ENCODE assay signal across 8 cellular contexts in genomic region chr19:13093407-13094284, GRCh38. TPM values are rescaled to one million over a fixed set of nuclear protein-coding genes. Genes with fewer than 3 reads are reported as not detected.
DNase-seq lines count a peak whose midpoint lies in the region; ATAC-seq lines count a peak whose summit lies in the region.

No MANE protein-coding gene starts in this region.

- peak; percentile 66 to 86 (median 72) for DNase-seq in CD8-positive, alpha-beta memory T cell
- peak; percentile 32 for DNase-seq in NCI-H748 treated with DMSO at 0.1 percent for 48 hours (lab: John Stamatoyannopoulos, UW)
- peak; percentile 89 for DNase-seq in activated CD4-positive, alpha-beta memory T cell treated with anti-CD3 and anti-CD28 coated beads for 36 hours
- peak; percentile 89 for DNase-seq in ecto neural progenitor cell (ENCODE audit: low spot score)
- peak; percentile 81 to 84 for DNase-seq in memory B cell (ENCODE audit: low spot score in 2 of 2)
- peak; percentile 68 to 71 (median 68) for DNase-seq in stimulated activated CD4-positive, alpha-beta T cell treated with anti-CD3 and anti-CD28 coated beads, TNF-alpha, amount 100 ng/mL, for 48 hours (ENCODE audit: low read depth in 3 of 3)

- POLR2A ChIA-PET in CD8-positive, alpha-beta memory T cell (lab: Charles Lee) = no interaction called here
- POLR2A ChIA-PET in activated CD4-positive, alpha-beta memory T cell treated with anti-CD3 and anti-CD28 coated beads for 36 hours (lab: Charles Lee) = interaction anchor here (0.6 to 2.0 kb wide), 2 partner anchors 116 to 153 kb away, joined by 4 to 8 read pairs; no protein-coding TSS in a partner anchor

- no peaks in the 10 kb centered on the region for H3K36me3 Mint-ChIP-seq in CD8-positive, alpha-beta memory T cell
- H3K36me3 Mint-ChIP-seq in activated CD4-positive, alpha-beta memory T cell treated with anti-CD3 and anti-CD28 coated beads for 36 hours = no peaks in the 10 kb centered on the region
- H3K36me3 Mint-ChIP-seq in memory B cell = no peaks in the 10 kb centered on the region

- peak overlapping the region in 2 of 8 donors; percentile 6 to 55 for H3K27ac Mint-ChIP-seq in CD8-positive, alpha-beta memory T cell
- H3K27ac Mint-ChIP-seq in activated CD4-positive, alpha-beta memory T cell treated with anti-CD3 and anti-CD28 coated beads for 36 hours = no peak overlapping the region
- H3K27ac Mint-ChIP-seq in memory B cell = no peak overlapping the region

- H3K27ac ChIP-seq in CD8-positive, alpha-beta memory T cell (ENCODE audit: low read depth, low read length) = no peak overlapping the region

- H3K9me3 ChIP-seq in CD8-positive, alpha-beta memory T cell (ENCODE audit: low read length) = no peaks in the 10 kb centered on the region

- ATAC-seq in HG02759 (IDR thresholded peaks at IDR 0.05; ENCODE audit: unreplicated experiment) = peak; percentile 56
- ATAC-seq in memory B cell (ENCODE audit: low read depth) = peak; percentile 64
- no peak for ATAC-seq in HG03460 (IDR thresholded peaks at IDR 0.05; ENCODE audit: unreplicated experiment)

- H3K4me1 Mint-ChIP-seq in CD8-positive, alpha-beta memory T cell = peaks cover 16 to 35% (median 17%) of the 10 kb centered on the region in 3 donors
- peaks cover 25% of the 10 kb centered on the region for H3K4me1 Mint-ChIP-seq in activated CD4-positive, alpha-beta memory T cell treated with anti-CD3 and anti-CD28 coated beads for 36 hours (ENCODE audit: low read depth)
- H3K4me1 Mint-ChIP-seq in memory B cell = peaks cover 18% of the 10 kb centered on the region

- H3K27me3 ChIP-seq in CD8-positive, alpha-beta memory T cell (ENCODE audit: insufficient read depth, low read length, poor library complexity, severe bottlenecking) = peaks cover 17% of the 10 kb centered on the region

- H3K4me1 ChIP-seq in CD8-positive, alpha-beta memory T cell (ENCODE audit: insufficient read depth, low read length) = peaks cover 29% of the 10 kb centered on the region

- H3K27me3 Mint-ChIP-seq in CD8-positive, alpha-beta memory T cell = peaks cover 19 to 27% of the 10 kb centered on the region in 2 donors
- H3K27me3 Mint-ChIP-seq in activated CD4-positive, alpha-beta memory T cell treated with anti-CD3 and anti-CD28 coated beads for 36 hours = peaks cover 20% of the 10 kb centered on the region
- H3K27me3 Mint-ChIP-seq in memory B cell = no peaks in the 10 kb centered on the region

- H3K4me3 ChIP-seq in CD8-positive, alpha-beta memory T cell (ENCODE audit: low read length) = no peak overlapping the region

- CTCF ChIA-PET in CD8-positive, alpha-beta memory T cell (lab: Charles Lee) = interaction anchor here (0.7 to 4.9 kb wide), 22 partner anchors 9 to 211 kb away, joined by 3 to 71 read pairs (median 5); partner anchors contain the start of gene GCDH
- CTCF ChIA-PET in activated CD4-positive, alpha-beta memory T cell treated with anti-CD3 and anti-CD28 coated beads for 36 hours (lab: Charles Lee) = interaction anchor here (0.7 to 8.1 kb wide), 36 partner anchors 9 to 496 kb away, joined by 3 to 182 read pairs (median 5); partner anchors contain the start of genes DAND5 and GCDH

- H3K4me3 Mint-ChIP-seq in CD8-positive, alpha-beta memory T cell = no peak overlapping the region
- H3K4me3 Mint-ChIP-seq in activated CD4-positive, alpha-beta memory T cell treated with anti-CD3 and anti-CD28 coated beads for 36 hours = no peak overlapping the region
- H3K4me3 Mint-ChIP-seq in memory B cell = peak overlapping the region; percentile 41

- no peaks in the 10 kb centered on the region for H3K36me3 ChIP-seq in CD8-positive, alpha-beta memory T cell (ENCODE audit: insufficient read depth, low read length)

- no peaks in the 10 kb centered on the region for H3K9me3 Mint-ChIP-seq in CD8-positive, alpha-beta memory T cell
- H3K9me3 Mint-ChIP-seq in activated CD4-positive, alpha-beta memory T cell treated with anti-CD3 and anti-CD28 coated beads for 36 hours = no peaks in the 10 kb centered on the region
- H3K9me3 Mint-ChIP-seq in memory B cell = no peaks in the 10 kb centered on the region

- intact Hi-C loops in activated CD4-positive, alpha-beta memory T cell treated with anti-CD3 and anti-CD28 coated beads for 36 hours (cut with micrococcal nuclease) = loop anchor here (1.0 to 5.0 kb wide), 3 partner anchors 33 to 115 kb away; no protein-coding TSS in a partner anchor

RNA-seq across cellular contexts. Expression of gene LYL1, which starts 9.0 kb away (rescaled TPM):
- total RNA-seq in CD8-positive, alpha-beta memory T cell = 1 to 10 TPM; 2.3 to 2.5 TPM
- polyA plus RNA-seq in CD8-positive, alpha-beta memory T cell = 4.1 TPM
- total RNA-seq in activated CD4-positive, alpha-beta memory T cell treated with anti-CD3 and anti-CD28 coated beads for 36 hours = 1 to 10 TPM; 5.0 to 5.6 TPM

RNA-seq across cellular contexts. Expression of gene TRMT1, which starts 22.9 kb away (rescaled TPM):
- 100 to 1,000 TPM; 138 TPM for total RNA-seq in CD8-positive, alpha-beta memory T cell
- polyA plus RNA-seq in CD8-positive, alpha-beta memory T cell = 18.2 TPM
- total RNA-seq in activated CD4-positive, alpha-beta memory T cell treated with anti-CD3 and anti-CD28 coated beads for 36 hours = 10 to 100 TPM; 59.2 to 61.3 TPM

RNA-seq across cellular contexts. Expression of gene NACC1, which starts 24.4 kb away (rescaled TPM):
- total RNA-seq in CD8-positive, alpha-beta memory T cell = 100 to 1,000 TPM in 1 of 2 experiments, 10 to 100 TPM in 1; 89.9 to 111 TPM
- 3.9 TPM for polyA plus RNA-seq in CD8-positive, alpha-beta memory T cell
- 10 to 100 TPM; 89.8 to 90.9 TPM for total RNA-seq in activated CD4-positive, alpha-beta memory T cell treated with anti-CD3 and anti-CD28 coated beads for 36 hours

RNA-seq across cellular contexts. Expression of gene STX10, which starts 56.5 kb away (rescaled TPM):
- 10 to 100 TPM; 60.9 to 63.7 TPM for total RNA-seq in CD8-positive, alpha-beta memory T cell
- polyA plus RNA-seq in CD8-positive, alpha-beta memory T cell = 58.7 TPM
- total RNA-seq in activated CD4-positive, alpha-beta memory T cell treated with anti-CD3 and anti-CD28 coated beads for 36 hours = 10 to 100 TPM; 65.5 to 66.3 TPM

RNA-seq across cellular contexts. Expression of gene IER2, which starts 56.6 kb away (rescaled TPM):
- 100 to 1,000 TPM; 102 to 111 TPM for total RNA-seq in CD8-positive, alpha-beta memory T cell
- polyA plus RNA-seq in CD8-positive, alpha-beta memory T cell = 277 TPM
- 100 to 1,000 TPM; 129 to 137 TPM for total RNA-seq in activated CD4-positive, alpha-beta memory T cell treated with anti-CD3 and anti-CD28 coated beads for 36 hours

Comparison
In these comparisons a context has a peak if more than half of its experiments do, and no peak if none do; other contexts are left out.
1. DNase-seq: peak in every context shown above with its lines; median percentile 89 in activated CD4-positive, alpha-beta memory T cell treated with anti-CD3 and anti-CD28 coated beads for 36 hours; 89 in ecto neural progenitor cell; 82 in memory B cell; 72 in CD8-positive, alpha-beta memory T cell; 68 in stimulated activated CD4-positive, alpha-beta T cell treated with anti-CD3 and anti-CD28 coated beads, TNF-alpha, amount 100 ng/mL, for 48 hours; 32 in NCI-H748 treated with DMSO at 0.1 percent for 48 hours.